1 cellular context compared by ENCODE assay signal in the genomic region with DNA sequence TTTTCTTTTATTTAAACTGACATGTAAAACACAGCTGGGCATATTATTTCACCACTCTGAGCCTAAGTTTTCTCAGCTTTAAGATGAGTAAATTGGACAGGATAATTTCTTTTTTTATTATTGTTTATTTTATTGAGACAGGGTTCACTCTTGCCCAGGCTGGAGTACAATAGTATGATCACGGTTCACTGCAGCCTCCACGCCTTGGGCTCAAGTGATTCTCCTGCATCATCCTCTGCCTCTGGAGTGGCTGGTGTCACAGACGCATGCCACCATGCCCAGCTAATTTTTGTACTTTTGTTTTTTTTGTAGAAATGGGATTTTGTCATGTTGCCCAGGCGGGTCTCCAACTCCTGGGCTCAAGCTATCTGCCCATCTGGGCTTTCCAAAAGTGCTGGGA.
TF ChIP-seq lines count a peak whose summit lies in the region.

No MANE protein-coding gene starts in this region.

TF ChIP-seq in IMR-90, 13 proteins besides CTCF, POLR2A, EP300 and RAD21:
- TF ChIP-seq, protein P1, sequence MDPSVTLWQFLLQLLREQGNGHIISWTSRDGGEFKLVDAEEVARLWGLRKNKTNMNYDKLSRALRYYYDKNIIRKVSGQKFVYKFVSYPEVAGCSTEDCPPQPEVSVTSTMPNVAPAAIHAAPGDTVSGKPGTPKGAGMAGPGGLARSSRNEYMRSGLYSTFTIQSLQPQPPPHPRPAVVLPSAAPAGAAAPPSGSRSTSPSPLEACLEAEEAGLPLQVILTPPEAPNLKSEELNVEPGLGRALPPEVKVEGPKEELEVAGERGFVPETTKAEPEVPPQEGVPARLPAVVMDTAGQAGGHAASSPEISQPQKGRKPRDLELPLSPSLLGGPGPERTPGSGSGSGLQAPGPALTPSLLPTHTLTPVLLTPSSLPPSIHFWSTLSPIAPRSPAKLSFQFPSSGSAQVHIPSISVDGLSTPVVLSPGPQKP (IDR thresholded peaks at IDR 0.05; ENCODE audit: borderline replicate concordance, low read depth, low read length): no peak
- TF ChIP-seq NFE2L2 (IDR thresholded peaks at IDR 0.05; ENCODE audit: low read depth, low read length): no peak
- no peak for TF ChIP-seq MAFK (IDR thresholded peaks at IDR 0.05; ENCODE audit: low read depth, low read length)
- TF ChIP-seq BHLHE40 (IDR thresholded peaks at IDR 0.05; ENCODE audit: low read depth, low read length): no peak
- TF ChIP-seq CHD1 (IDR thresholded peaks at IDR 0.05; ENCODE audit: low read depth, low read length): no peak
- TF ChIP-seq RCOR1 (IDR thresholded peaks at IDR 0.05; ENCODE audit: insufficient replicate concordance, low read length): no peak
- TF ChIP-seq FOS (IDR thresholded peaks at IDR 0.05; ENCODE audit: low read depth, low read length): no peak
